Comparison of ENCODE assay signal across 13 cellular contexts in genomic region chr2:53593891-53594585, GRCh38.
DNase-seq lines count a peak whose midpoint lies in the region; ATAC-seq and TF ChIP-seq lines count a peak whose summit lies in the region.
"Had no signal": no experiment of that assay in that cellular context is flagged by ENCODE, and none has a peak within 500 bp of the region (broad histone marks: within the 10 kb centered on the region; RNA-seq: fewer than 3 reads in every experiment).

No MANE protein-coding gene starts in this region.

- CTCF ChIA-PET in HEK293 (lab: Yijun Ruan, JAX), result interaction anchor here (1.4 kb wide), 1 partner anchor 11 kb away, joined by 4 read pairs; no protein-coding TSS in a partner anchor

- TF ChIP-seq CTCF in AG10803 (conservative IDR thresholded peaks at IDR 0.05; ENCODE audit: low read length), result no peak
- TF ChIP-seq CTCF in HEK293 (tag by site-specific recombination; IDR thresholded peaks at IDR 0.05), result no peak
- no peak for TF ChIP-seq CTCF in fibroblast of mammary gland (conservative IDR thresholded peaks at IDR 0.05; ENCODE audit: control insufficient read depth, insufficient read depth, low read depth, low read length)

- no peak overlapping the region for H3K4me3 ChIP-seq in AG10803 (ENCODE audit: low read length)
- no peak overlapping the region for H3K4me3 ChIP-seq in HEK293 (ENCODE audit: low read depth, low read length)
- H3K4me3 ChIP-seq in SJSA1, result no peak overlapping the region
- H3K4me3 ChIP-seq in fibroblast of mammary gland (ENCODE audit: control insufficient read depth, low read depth, low read length), result no peak overlapping the region
- H3K4me3 ChIP-seq: right lobe of liver, upper lobe of left lung had no signal

- POLR2A ChIA-PET in HEK293 (lab: Yijun Ruan, JAX), result no interaction called here

- no peak for ATAC-seq in GM19351 (IDR thresholded peaks at IDR 0.05; ENCODE audit: unreplicated experiment)
- ATAC-seq: activated CD8-positive, alpha-beta memory T cell treated with anti-CD3 and anti-CD28 coated beads, Interleukin-2, amount 10 ng/mL, durations not matched to agents 7 days and 5 days; right lobe of liver had no signal

- peak; percentile 24 for DNase-seq in AG10803 (ENCODE audit: low read depth)
- DNase-seq in SJSA1 (ENCODE audit: low read depth in 1 of 2, low spot score in 2 of 2), result peak in 1 of 2 experiments; percentile 76
- peak; percentile 54 for DNase-seq in fibroblast of mammary gland (ENCODE audit: low read depth)
- no peak for DNase-seq in OCI-M2 (lab: John Stamatoyannopoulos, UW; ENCODE audit: unreplicated experiment)
- no peak for DNase-seq in stimulated activated CD4-positive, alpha-beta T cell treated with anti-CD3 and anti-CD28 coated beads, Interleukin-4, amount 100 ng/mL, for 4 hours
- DNase-seq in NCI-H774 (lab: John Stamatoyannopoulos, UW), result no peak
- DNase-seq: activated CD8-positive, alpha-beta memory T cell treated with anti-CD3 and anti-CD28 coated beads, Interleukin-2, amount 10 ng/mL, durations not matched to agents 7 days and 5 days; naive B cell; right lobe of liver; upper lobe of left lung had no signal

- no peaks in the 10 kb centered on the region for H3K36me3 ChIP-seq in HEK293 (ENCODE audit: control insufficient read depth in 2 of 2, insufficient read depth in 1 of 2, low read length in 2 of 2)
- H3K36me3 ChIP-seq in SJSA1, result no peaks in the 10 kb centered on the region
- H3K36me3 ChIP-seq: right lobe of liver, upper lobe of left lung had no signal

- H3K9me3 ChIP-seq in HEK293 (ENCODE audit: control insufficient read depth, insufficient read depth, low read depth, low read length) (no peaks in the 10 kb centered on the region), SJSA1 (replicated peaks) (no peaks in the 10 kb centered on the region)
- H3K9me3 ChIP-seq: right lobe of liver, upper lobe of left lung had no signal

- H3K4me1 ChIP-seq in HEK293 (ENCODE audit: control insufficient read depth, insufficient read depth, low read length), result no peaks in the 10 kb centered on the region
- H3K4me1 ChIP-seq in SJSA1 (replicated peaks), result peaks cover 9% of the 10 kb centered on the region
- H3K4me1 ChIP-seq: right lobe of liver, upper lobe of left lung had no signal

- H3K27ac ChIP-seq in HEK293 (ENCODE audit: extremely low read depth, low read depth, low read length) (no peak overlapping the region), SJSA1 (peak overlapping the region; percentile 29)
- H3K27ac ChIP-seq: C4-2B, right lobe of liver, upper lobe of left lung had no signal

- no peaks in the 10 kb centered on the region for H3K27me3 ChIP-seq in SJSA1 (replicated peaks)
- H3K27me3 ChIP-seq: right lobe of liver, upper lobe of left lung had no signal

TF ChIP-seq in HEK293, 187 proteins besides CTCF, POLR2A, EP300 and RAD21 (continues in another document):
- TF ChIP-seq REST (tag by site-specific recombination; IDR thresholded peaks at IDR 0.05), result no peak
- peak; percentile 81 for TF ChIP-seq ZNF596 (tag by site-specific recombination; IDR thresholded peaks at IDR 0.05)
- TF ChIP-seq, protein P1, sequence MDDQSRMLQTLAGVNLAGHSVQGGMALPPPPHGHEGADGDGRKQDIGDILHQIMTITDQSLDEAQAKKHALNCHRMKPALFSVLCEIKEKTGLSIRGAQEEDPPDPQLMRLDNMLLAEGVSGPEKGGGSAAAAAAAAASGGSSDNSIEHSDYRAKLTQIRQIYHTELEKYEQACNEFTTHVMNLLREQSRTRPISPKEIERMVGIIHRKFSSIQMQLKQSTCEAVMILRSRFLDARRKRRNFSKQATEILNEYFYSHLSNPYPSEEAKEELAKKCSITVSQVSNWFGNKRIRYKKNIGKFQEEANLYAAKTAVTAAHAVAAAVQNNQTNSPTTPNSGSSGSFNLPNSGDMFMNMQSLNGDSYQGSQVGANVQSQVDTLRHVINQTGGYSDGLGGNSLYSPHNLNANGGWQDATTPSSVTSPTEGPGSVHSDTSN (CRISPR knock-in tag; IDR thresholded peaks at IDR 0.05), result no peak
- no peak for TF ChIP-seq ZNF302 (tag by site-specific recombination; IDR thresholded peaks at IDR 0.05; ENCODE audit: low read depth)
- TF ChIP-seq MEIS1 (CRISPR knock-in tag; IDR thresholded peaks at IDR 0.05; ENCODE audit: borderline replicate concordance), result no peak
- TF ChIP-seq ZNF830 (tag by site-specific recombination; IDR thresholded peaks at IDR 0.05; ENCODE audit: low read depth), result no peak
- no peak for TF ChIP-seq ZNF146 (tag by site-specific recombination; IDR thresholded peaks at IDR 0.05)
- 0 out of 2 replicates have a peak, but pooled peaks have one; percentile 36 for TF ChIP-seq PRDM1 (tag by site-specific recombination; IDR thresholded peaks at IDR 0.05)
- TF ChIP-seq, protein P2, sequence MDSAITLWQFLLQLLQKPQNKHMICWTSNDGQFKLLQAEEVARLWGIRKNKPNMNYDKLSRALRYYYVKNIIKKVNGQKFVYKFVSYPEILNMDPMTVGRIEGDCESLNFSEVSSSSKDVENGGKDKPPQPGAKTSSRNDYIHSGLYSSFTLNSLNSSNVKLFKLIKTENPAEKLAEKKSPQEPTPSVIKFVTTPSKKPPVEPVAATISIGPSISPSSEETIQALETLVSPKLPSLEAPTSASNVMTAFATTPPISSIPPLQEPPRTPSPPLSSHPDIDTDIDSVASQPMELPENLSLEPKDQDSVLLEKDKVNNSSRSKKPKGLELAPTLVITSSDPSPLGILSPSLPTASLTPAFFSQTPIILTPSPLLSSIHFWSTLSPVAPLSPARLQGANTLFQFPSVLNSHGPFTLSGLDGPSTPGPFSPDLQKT (IDR thresholded peaks at IDR 0.05; ENCODE audit: borderline replicate concordance, low read depth, low read length), result no peak
- no peak for TF ChIP-seq KLF9 (tag by site-specific recombination; IDR thresholded peaks at IDR 0.05; ENCODE audit: low read depth)
- TF ChIP-seq, protein P3, sequence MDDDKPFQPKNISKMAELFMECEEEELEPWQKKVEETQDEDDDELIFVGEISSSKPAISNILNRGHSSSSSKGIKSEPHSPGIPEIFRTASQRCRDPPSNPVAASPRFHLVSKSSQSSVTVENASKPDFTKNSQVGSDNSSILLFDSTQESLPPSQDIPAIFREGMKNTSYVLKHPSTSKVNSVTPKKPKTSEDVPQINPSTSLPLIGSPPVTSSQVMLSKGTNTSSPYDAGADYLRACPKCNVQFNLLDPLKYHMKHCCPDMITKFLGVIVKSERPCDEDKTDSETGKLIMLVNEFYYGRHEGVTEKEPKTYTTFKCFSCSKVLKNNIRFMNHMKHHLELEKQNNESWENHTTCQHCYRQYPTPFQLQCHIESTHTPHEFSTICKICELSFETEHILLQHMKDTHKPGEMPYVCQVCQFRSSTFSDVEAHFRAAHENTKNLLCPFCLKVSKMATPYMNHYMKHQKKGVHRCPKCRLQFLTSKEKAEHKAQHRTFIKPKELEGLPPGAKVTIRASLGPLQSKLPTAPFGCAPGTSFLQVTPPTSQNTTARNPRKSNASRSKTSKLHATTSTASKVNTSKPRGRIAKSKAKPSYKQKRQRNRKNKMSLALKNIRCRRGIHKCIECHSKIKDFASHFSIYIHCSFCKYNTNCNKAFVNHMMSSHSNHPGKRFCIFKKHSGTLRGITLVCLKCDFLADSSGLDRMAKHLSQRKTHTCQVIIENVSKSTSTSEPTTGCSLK (tag by site-specific recombination; IDR thresholded peaks at IDR 0.05), result no peak
- TF ChIP-seq BCL11B (tag by site-specific recombination; IDR thresholded peaks at IDR 0.05; ENCODE audit: low read depth), result no peak
- TF ChIP-seq, protein P4, sequence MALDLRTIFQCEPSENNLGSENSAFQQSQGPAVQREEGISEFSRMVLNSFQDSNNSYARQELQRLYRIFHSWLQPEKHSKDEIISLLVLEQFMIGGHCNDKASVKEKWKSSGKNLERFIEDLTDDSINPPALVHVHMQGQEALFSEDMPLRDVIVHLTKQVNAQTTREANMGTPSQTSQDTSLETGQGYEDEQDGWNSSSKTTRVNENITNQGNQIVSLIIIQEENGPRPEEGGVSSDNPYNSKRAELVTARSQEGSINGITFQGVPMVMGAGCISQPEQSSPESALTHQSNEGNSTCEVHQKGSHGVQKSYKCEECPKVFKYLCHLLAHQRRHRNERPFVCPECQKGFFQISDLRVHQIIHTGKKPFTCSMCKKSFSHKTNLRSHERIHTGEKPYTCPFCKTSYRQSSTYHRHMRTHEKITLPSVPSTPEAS (tag by site-specific recombination; IDR thresholded peaks at IDR 0.05), result no peak
- peak; percentile 73; the same call in 1 of the 2 replicates for TF ChIP-seq ZNF350 (tag by site-specific recombination; IDR thresholded peaks at IDR 0.05)
- TF ChIP-seq ZFP41 (tag by site-specific recombination; IDR thresholded peaks at IDR 0.05; ENCODE audit: borderline replicate concordance), result no peak
- no peak for TF ChIP-seq SP3 (tag by site-specific recombination; IDR thresholded peaks at IDR 0.05)
- no peak for TF ChIP-seq ZNF623 (tag by site-specific recombination; IDR thresholded peaks at IDR 0.05)

Comparison
In these comparisons a context has a peak if more than half of its experiments do, and no peak if none do; other contexts are left out.
1. DNase-seq: peak in AG10803 (single experiment) and fibroblast of mammary gland (single experiment); none in OCI-M2 (single experiment), stimulated activated CD4-positive, alpha-beta T cell treated with anti-CD3 and anti-CD28 coated beads, Interleukin-4, amount 100 ng/mL, for 4 hours (0 of 2) and NCI-H774 (single experiment).